20 cellular contexts compared by ENCODE assay signal in genomic region chr10:21661935-21662334, GRCh38.
"Had no signal": no experiment of that assay in that cellular context is flagged by ENCODE, and none has a peak within 500 bp of the region (broad histone marks: within the 10 kb centered on the region; RNA-seq: fewer than 3 reads in every experiment).

No MANE protein-coding gene starts in this region.

- DNase-seq: activated CD4-positive, alpha-beta memory T cell treated with anti-CD3 and anti-CD28 coated beads for 36 hours; activated effector memory CD4-positive, alpha-beta T cell treated with anti-CD3 and anti-CD28 coated beads, Interleukin-2, amount 50 U/mL, for 16 hours; activated T-cell treated with anti-CD3 and anti-CD28 coated beads, Interleukin-2, amount 50 U/mL, for 4 hours; caudate nucleus; colonic mucosa; effector CD4-positive, alpha-beta T cell; heart left ventricle; left colon; posterior cingulate gyrus; stimulated activated CD4-positive, alpha-beta T cell treated with anti-CD3 and anti-CD28 coated beads, Interleukin-15, amount 100 ng/mL, for 24 hours; stimulated activated CD4-positive, alpha-beta T cell treated with anti-CD3 and anti-CD28 coated beads, Interleukin-4, amount 100 ng/mL, for 1 hour; stimulated activated naive B cell treated with anti-CD40 and anti-IgM and Interleukin-4, amounts not matched to agents 10 μg/mL and 1 μg/mL and 100 μg/mL, for 72 hours; T-helper 9 cell; tibial artery had no signal

- H3K27ac Mint-ChIP-seq: activated CD4-positive, alpha-beta memory T cell treated with anti-CD3 and anti-CD28 coated beads for 36 hours; stimulated activated naive B cell treated with anti-CD40 and anti-IgM and Interleukin-4, amounts not matched to agents 10 μg/mL and 1 μg/mL and 100 μg/mL, for 72 hours had no signal

- H3K27me3 Mint-ChIP-seq: activated CD4-positive, alpha-beta memory T cell treated with anti-CD3 and anti-CD28 coated beads for 36 hours; stimulated activated naive B cell treated with anti-CD40 and anti-IgM and Interleukin-4, amounts not matched to agents 10 μg/mL and 1 μg/mL and 100 μg/mL, for 72 hours had no signal

- H3K4me1 ChIP-seq: colonic mucosa had no signal

- ATAC-seq: activated T-cell treated with anti-CD3 and anti-CD28 coated beads, Interleukin-2, amount 50 U/mL, for 4 hours; left colon; stimulated activated naive B cell treated with anti-CD40 and anti-IgM and Interleukin-4, amounts not matched to agents 10 μg/mL and 1 μg/mL and 100 μg/mL, for 72 hours had no signal

- H3K4me3 ChIP-seq: colonic mucosa, heart left ventricle, lung, SK-N-MC, tibial artery, vagina had no signal

- H3K27me3 ChIP-seq: colonic mucosa, heart left ventricle, neutrophil, tibial artery, vagina had no signal

- H3K36me3 ChIP-seq: colonic mucosa, neutrophil, tibial artery, vagina had no signal

- H3K9me3 ChIP-seq: colonic mucosa, heart left ventricle, neutrophil, tibial artery, vagina had no signal

- H3K4me3 Mint-ChIP-seq: activated CD4-positive, alpha-beta memory T cell treated with anti-CD3 and anti-CD28 coated beads for 36 hours; activated T-cell treated with anti-CD3 and anti-CD28 coated beads, Interleukin-2, amount 50 U/mL, for 4 hours; mesothelial cell of epicardium; stimulated activated naive B cell treated with anti-CD40 and anti-IgM and Interleukin-4, amounts not matched to agents 10 μg/mL and 1 μg/mL and 100 μg/mL, for 72 hours had no signal

- H3K9me3 Mint-ChIP-seq: activated CD4-positive, alpha-beta memory T cell treated with anti-CD3 and anti-CD28 coated beads for 36 hours; activated T-cell treated with anti-CD3 and anti-CD28 coated beads, Interleukin-2, amount 50 U/mL, for 4 hours; mesothelial cell of epicardium; stimulated activated naive B cell treated with anti-CD40 and anti-IgM and Interleukin-4, amounts not matched to agents 10 μg/mL and 1 μg/mL and 100 μg/mL, for 72 hours had no signal

- H3K27ac ChIP-seq: colonic mucosa, neutrophil, tibial artery, vagina, VCaP had no signal
